In genomic region chr5:172089298-172090117, GRCh38 we compare ENCODE assay signal across 26 cellular contexts.
DNase-seq lines count a peak whose midpoint lies in the region; ATAC-seq, FAIRE-seq and TF ChIP-seq lines count a peak whose summit lies in the region.
"Had no signal": no experiment of that assay in that cellular context is flagged by ENCODE, and none has a peak within 500 bp of the region (broad histone marks: within the 10 kb centered on the region; RNA-seq: fewer than 3 reads in every experiment).

No MANE protein-coding gene starts in this region.

- no peaks in the 10 kb centered on the region for H3K27me3 ChIP-seq in CD4-positive, CD25-positive, alpha-beta regulatory T cell (ENCODE audit: control insufficient read depth, insufficient read depth, low read length)
- no peaks in the 10 kb centered on the region for H3K27me3 ChIP-seq in CD4-positive, alpha-beta memory T cell (ENCODE audit: insufficient read depth, low read length)
- H3K27me3 ChIP-seq in HepG2 (ENCODE audit: control insufficient read depth in 1 of 2, insufficient read depth in 2 of 2, low read length in 2 of 2), result no peaks in the 10 kb centered on the region
- H3K27me3 ChIP-seq: body of pancreas, foreskin keratinocyte, heart right ventricle, upper lobe of left lung had no signal

- H3K9me3 Mint-ChIP-seq in CD4-positive, CD25-positive, alpha-beta regulatory T cell, result peaks cover 0 to 1% (median 0%) of the 10 kb centered on the region in 7 donors
- no peaks in the 10 kb centered on the region for H3K9me3 Mint-ChIP-seq in CD4-positive, alpha-beta memory T cell
- no peaks in the 10 kb centered on the region for H3K9me3 Mint-ChIP-seq in activated T-helper 1 cell treated with anti-CD3 and anti-CD28 coated beads, Interleukin-12 subunit alpha, Interleukin-12 subunit beta, Interleukin-2, Interleukin-4 antibody, amounts not matched to agents 30 ng/mL and 10 ng/mL and 1 ng/mL, durations not matched to agents 14 hours and 24 hours and 36 hours
- H3K9me3 Mint-ChIP-seq: IgD-negative memory B cell, WTC11 had no signal

- no peak overlapping the region for H3K4me2 ChIP-seq in HepG2 (ENCODE audit: low read depth, low read length)

- peak overlapping the region; percentile 70 to 76 (median 76) for H3K27ac Mint-ChIP-seq in CD4-positive, CD25-positive, alpha-beta regulatory T cell
- peak overlapping the region; percentile 15 to 92 (median 52) for H3K27ac Mint-ChIP-seq in CD4-positive, alpha-beta memory T cell
- peak overlapping the region; percentile 55 for H3K27ac Mint-ChIP-seq in activated T-helper 1 cell treated with anti-CD3 and anti-CD28 coated beads, Interleukin-12 subunit alpha, Interleukin-12 subunit beta, Interleukin-2, Interleukin-4 antibody, amounts not matched to agents 30 ng/mL and 10 ng/mL and 1 ng/mL, durations not matched to agents 14 hours and 24 hours and 36 hours
- H3K27ac Mint-ChIP-seq: WTC11 had no signal

- H3K27ac ChIP-seq in CD4-positive, CD25-positive, alpha-beta regulatory T cell (ENCODE audit: insufficient read depth, low read length, poor library complexity, severe bottlenecking), result no peak overlapping the region
- no peak overlapping the region for H3K27ac ChIP-seq in CD4-positive, alpha-beta memory T cell (ENCODE audit: low read depth, low read length)
- H3K27ac ChIP-seq in HepG2 (ENCODE audit: extremely low read length, insufficient read depth, low read length), result no peak overlapping the region
- H3K27ac ChIP-seq: body of pancreas, foreskin keratinocyte, heart right ventricle, upper lobe of left lung had no signal

- H3K36me3 Mint-ChIP-seq in CD4-positive, CD25-positive, alpha-beta regulatory T cell, result peaks cover 29% of the 10 kb centered on the region
- peaks cover 28 to 47% of the 10 kb centered on the region in 2 donors for H3K36me3 Mint-ChIP-seq in CD4-positive, alpha-beta memory T cell
- H3K36me3 Mint-ChIP-seq in activated T-helper 1 cell treated with anti-CD3 and anti-CD28 coated beads, Interleukin-12 subunit alpha, Interleukin-12 subunit beta, Interleukin-2, Interleukin-4 antibody, amounts not matched to agents 30 ng/mL and 10 ng/mL and 1 ng/mL, durations not matched to agents 14 hours and 24 hours and 36 hours (ENCODE audit: low read depth), result peaks cover 24% of the 10 kb centered on the region
- H3K36me3 Mint-ChIP-seq: WTC11 had no signal

- in situ Hi-C loops in HepG2 (cut with HindIII; ENCODE audit: extremely low pct_ligation_motif_present, low pct_unique_long_range_greater_than_20kb), result no loop called here

- CTCF ChIA-PET in CD4-positive, alpha-beta memory T cell (lab: Charles Lee; ENCODE audit: partially characterized antibody), result interaction anchor here (0.7 to 1.6 kb wide), 4 partner anchors 17 to 178 kb away, joined by 3 to 5 read pairs (median 4); partner anchors contain the start of gene STK10
- CTCF ChIA-PET in HepG2 (lab: Yijun Ruan, JAX; ENCODE audit: low intra/inter-chr PET ratio, low total read pairs), result no interaction called here

- no peaks in the 10 kb centered on the region for H3K79me2 ChIP-seq in HepG2 (ENCODE audit: insufficient read depth, low read length)

- H3K4me1 Mint-ChIP-seq in CD4-positive, CD25-positive, alpha-beta regulatory T cell, result peaks cover 0 to 14% (median 7%) of the 10 kb centered on the region in 4 donors
- H3K4me1 Mint-ChIP-seq in CD4-positive, alpha-beta memory T cell, result peaks cover 0 to 16% (median 7%) of the 10 kb centered on the region in 4 donors
- H3K4me1 Mint-ChIP-seq in activated T-helper 1 cell treated with anti-CD3 and anti-CD28 coated beads, Interleukin-12 subunit alpha, Interleukin-12 subunit beta, Interleukin-2, Interleukin-4 antibody, amounts not matched to agents 30 ng/mL and 10 ng/mL and 1 ng/mL, durations not matched to agents 14 hours and 24 hours and 36 hours (ENCODE audit: low read depth), result no peaks in the 10 kb centered on the region
- H3K4me1 Mint-ChIP-seq: WTC11 had no signal

- no peak for TF ChIP-seq EP300 in HepG2 (IDR thresholded peaks at IDR 0.05; ENCODE audit: low read depth in 2 of 2, low read length in 2 of 2)
- no peak for TF ChIP-seq EP300 in HepG2 (CRISPR knock-in tag; IDR thresholded peaks at IDR 0.05; ENCODE audit: borderline replicate concordance)

- TF ChIP-seq POLR2A in HepG2 (IDR thresholded peaks at IDR 0.05; ENCODE audit: insufficient read depth in 1 of 2, low read depth in 2 of 2, low read length in 2 of 2), result no peak

- H3K4me1 ChIP-seq in CD4-positive, CD25-positive, alpha-beta regulatory T cell (ENCODE audit: control insufficient read depth, insufficient read depth, low read length, poor library complexity, severe bottlenecking), result no peaks in the 10 kb centered on the region
- no peaks in the 10 kb centered on the region for H3K4me1 ChIP-seq in CD4-positive, alpha-beta memory T cell (ENCODE audit: insufficient read depth, low read length)
- H3K4me1 ChIP-seq in HepG2 (ENCODE audit: insufficient read depth, low read length), result peaks cover 14% of the 10 kb centered on the region
- H3K4me1 ChIP-seq: body of pancreas, foreskin keratinocyte, upper lobe of left lung had no signal

- no peak for DNase-seq in CD4-positive, CD25-positive, alpha-beta regulatory T cell
- no peak for DNase-seq in CD4-positive, alpha-beta memory T cell
- DNase-seq in activated T-helper 1 cell treated with anti-CD3 and anti-CD28 coated beads, Interleukin-12 subunit alpha, Interleukin-12 subunit beta, Interleukin-2, Interleukin-4 antibody, amounts not matched to agents 30 ng/mL and 10 ng/mL and 1 ng/mL, durations not matched to agents 14 hours and 24 hours and 36 hours (ENCODE audit: low spot score), result no peak
- no peak for DNase-seq in HepG2 (ENCODE audit: low spot score)
- no peak for DNase-seq in CD1c-positive myeloid dendritic cell (ENCODE audit: extremely low spot score)
- DNase-seq in NCI-H524 treated with DMSO at 0.1 percent for 48 hours (lab: John Stamatoyannopoulos, UW), result no peak
- no peak for DNase-seq in NCI-H1694 (lab: John Stamatoyannopoulos, UW)
- DNase-seq: activated T-cell treated with anti-CD3 and anti-CD28 coated beads, Interleukin-2, amount 50 U/mL, for 48 hours; body of pancreas; effector CD4-positive, alpha-beta T cell; foreskin keratinocyte; GF-D8; heart right ventricle; left colon; mesenchymal stem cell; NCI-H1092 treated with DMSO at 0.1 percent for 48 hours; NCI-H2029; NCI-H345; stimulated activated CD8-positive, alpha-beta memory T cell treated with anti-CD3 and anti-CD28 coated beads, Interleukin-4, amount 100 ng/mL, for 48 hours; substantia nigra; T-helper 9 cell had no signal

- H3K36me3 ChIP-seq in CD4-positive, CD25-positive, alpha-beta regulatory T cell (ENCODE audit: control insufficient read depth, insufficient read depth, low read length), result peaks cover 68% of the 10 kb centered on the region
- H3K36me3 ChIP-seq in CD4-positive, alpha-beta memory T cell (ENCODE audit: insufficient read depth, low read length), result peaks cover 50% of the 10 kb centered on the region
- no peaks in the 10 kb centered on the region for H3K36me3 ChIP-seq in HepG2 (replicated peaks in 1 of 2; ENCODE audit: control insufficient read depth in 1 of 2, insufficient read depth in 2 of 2, low read length in 2 of 2)

- H3K9ac ChIP-seq in HepG2 (ENCODE audit: insufficient read depth, low read depth, low read length), result no peak overlapping the region

- H3K4me3 ChIP-seq in CD4-positive, CD25-positive, alpha-beta regulatory T cell (ENCODE audit: low read depth, low read length), result no peak overlapping the region
- H3K4me3 ChIP-seq in CD4-positive, alpha-beta memory T cell (ENCODE audit: low read length in 2 of 2), result no peak overlapping the region
- no peak overlapping the region for H3K4me3 ChIP-seq in HepG2 (replicated peaks in 1 of 3; ENCODE audit: insufficient read depth in 1 of 3, low read depth in 2 of 3, low read length in 3 of 3)
- H3K4me3 ChIP-seq: body of pancreas, heart right ventricle, upper lobe of left lung had no signal

- intact Hi-C loops in CD4-positive, alpha-beta memory T cell (cut with micrococcal nuclease), result no loop called here
- intact Hi-C loops in activated T-helper 1 cell treated with anti-CD3 and anti-CD28 coated beads, Interleukin-12 subunit alpha, Interleukin-12 subunit beta, Interleukin-2, Interleukin-4 antibody, amounts not matched to agents 30 ng/mL and 10 ng/mL and 1 ng/mL, durations not matched to agents 14 hours and 24 hours and 36 hours (cut with micrococcal nuclease), result no loop called here
- intact Hi-C loops in HepG2 (cut with micrococcal nuclease; ENCODE audit: unreplicated experiment), result no loop called here

- H4K20me1 ChIP-seq in HepG2 (ENCODE audit: insufficient read depth, low read length), result no peaks in the 10 kb centered on the region

- TSS peak; percentile 37 for BruUV-seq in HepG2 (replicated peaks; lab: Mats Ljungman, UMichigan)

- POLR2A ChIA-PET in CD4-positive, alpha-beta memory T cell (lab: Charles Lee; ENCODE audit: partially characterized antibody), result interaction anchor here (1.2 to 1.4 kb wide), 2 partner anchors 23 to 98 kb away, joined by 3 to 5 read pairs; no protein-coding TSS in a partner anchor
- POLR2A ChIA-PET in HepG2 (lab: Yijun Ruan, JAX), result no interaction called here

- no peak for FAIRE-seq in HepG2 (lab: Jason Lieb, UNC)

- no peaks in the 10 kb centered on the region for H3K9me3 ChIP-seq in CD4-positive, CD25-positive, alpha-beta regulatory T cell (ENCODE audit: control insufficient read depth in 2 of 2, low read length in 2 of 2)
- no peaks in the 10 kb centered on the region for H3K9me3 ChIP-seq in CD4-positive, alpha-beta memory T cell (ENCODE audit: control insufficient read depth in 1 of 2, low read length in 2 of 2)
- H3K9me3 ChIP-seq in HepG2 (ENCODE audit: low read length), result no peaks in the 10 kb centered on the region
- H3K9me3 ChIP-seq: body of pancreas, heart right ventricle, upper lobe of left lung had no signal

- no peak overlapping the region for H2AFZ ChIP-seq in HepG2 (ENCODE audit: low read length)

- no peaks in the 10 kb centered on the region for H3K27me3 Mint-ChIP-seq in CD4-positive, CD25-positive, alpha-beta regulatory T cell
- H3K27me3 Mint-ChIP-seq in CD4-positive, alpha-beta memory T cell, result no peaks in the 10 kb centered on the region
- H3K27me3 Mint-ChIP-seq in activated T-helper 1 cell treated with anti-CD3 and anti-CD28 coated beads, Interleukin-12 subunit alpha, Interleukin-12 subunit beta, Interleukin-2, Interleukin-4 antibody, amounts not matched to agents 30 ng/mL and 10 ng/mL and 1 ng/mL, durations not matched to agents 14 hours and 24 hours and 36 hours (ENCODE audit: insufficient read depth), result no peaks in the 10 kb centered on the region
- H3K27me3 Mint-ChIP-seq: IgD-negative memory B cell had no signal

- WGBS in HepG2 (ENCODE audit: low lambda C conversion rate), result 92% methylated on average over 7 of the region's 7 CpGs

- ATAC-seq in CD4-positive, CD25-positive, alpha-beta regulatory T cell (ENCODE audit: low read depth in 2 of 2), result no peak
- ATAC-seq in HepG2, result no peak
- ATAC-seq in HG02759 (IDR thresholded peaks at IDR 0.05; ENCODE audit: unreplicated experiment), result no peak
- ATAC-seq: body of pancreas, foreskin keratinocyte, heart right ventricle, left colon, SK-N-SH treated with all-trans-retinoic acid at 6 μM for 48 hours, WTC11 had no signal

- no peak for TF ChIP-seq RAD21 in HepG2 (CRISPR knock-in tag; IDR thresholded peaks at IDR 0.05)

- no peak for TF ChIP-seq CTCF in HepG2 (CRISPR knock-in tag; IDR thresholded peaks at IDR 0.05)

- peak overlapping the region in 1 of 4 donors; percentile 25 for H3K4me3 Mint-ChIP-seq in CD4-positive, CD25-positive, alpha-beta regulatory T cell
- no peak overlapping the region for H3K4me3 Mint-ChIP-seq in CD4-positive, alpha-beta memory T cell
- H3K4me3 Mint-ChIP-seq in activated T-helper 1 cell treated with anti-CD3 and anti-CD28 coated beads, Interleukin-12 subunit alpha, Interleukin-12 subunit beta, Interleukin-2, Interleukin-4 antibody, amounts not matched to agents 30 ng/mL and 10 ng/mL and 1 ng/mL, durations not matched to agents 14 hours and 24 hours and 36 hours, result no peak overlapping the region
- H3K4me3 Mint-ChIP-seq: IgD-negative memory B cell, WTC11 had no signal
